ENCODE assay signal across 8 cellular contexts in genomic region chr17:45172541-45173286, GRCh38.
DNase-seq lines count a peak whose midpoint lies in the region; ATAC-seq and TF ChIP-seq lines count a peak whose summit lies in the region.

No MANE protein-coding gene starts in this region.

- peak overlapping the region; percentile 3 to 50 for H3K4me3 ChIP-seq in muscle layer of colon (ENCODE audit: low read depth in 1 of 2, low read length in 2 of 2)

- H3K27ac ChIP-seq in epithelial cell of prostate (peak overlapping the region; percentile 100), muscle layer of colon (ENCODE audit: low read depth, low read length) (peak overlapping the region; percentile 93)

- H3K4me1 ChIP-seq in muscle layer of colon (ENCODE audit: insufficient read depth, low read length): peaks cover 39% of the 10 kb centered on the region

- no peak for TF ChIP-seq CTCF in GM10266 (IDR thresholded peaks at IDR 0.05; ENCODE audit: control insufficient read depth, insufficient read depth, low read depth, missing control alignments)

- DNase-seq in GM10266 (ENCODE audit: extremely low spot score) (peak; percentile 44), NCI-H2227 (lab: John Stamatoyannopoulos, UW; ENCODE audit: unreplicated experiment) (peak; percentile 79), epithelial cell of prostate (ENCODE audit: low read depth, low spot score) (peak; percentile 77), amniotic stem cell (lab: John Stamatoyannopoulos, UW) (no peak)
- peak; percentile 85 for DNase-seq in activated CD8-positive, alpha-beta memory T cell treated with anti-CD3 and anti-CD28 coated beads for 24 hours
- DNase-seq in stimulated activated naive CD4-positive, alpha-beta T cell (lab: John Stamatoyannopoulos, UW): peak; percentile 29 to 64 (median 54)

- H3K9me3 ChIP-seq in muscle layer of colon (ENCODE audit: low read length): no peaks in the 10 kb centered on the region

- H3K27me3 ChIP-seq in muscle layer of colon (ENCODE audit: control insufficient read depth in 1 of 2, insufficient read depth in 2 of 2, low read length in 2 of 2): no peaks in the 10 kb centered on the region

- peak overlapping the region; percentile 68 for H3K9ac ChIP-seq in muscle layer of colon (ENCODE audit: low read length)

- no peak for ATAC-seq in GM21825 (IDR thresholded peaks at IDR 0.05; ENCODE audit: unreplicated experiment)

- H3K36me3 ChIP-seq in muscle layer of colon (ENCODE audit: insufficient read depth, low read length): peaks cover 4% of the 10 kb centered on the region
